8 cellular contexts compared by ENCODE assay signal in the genomic region with DNA sequence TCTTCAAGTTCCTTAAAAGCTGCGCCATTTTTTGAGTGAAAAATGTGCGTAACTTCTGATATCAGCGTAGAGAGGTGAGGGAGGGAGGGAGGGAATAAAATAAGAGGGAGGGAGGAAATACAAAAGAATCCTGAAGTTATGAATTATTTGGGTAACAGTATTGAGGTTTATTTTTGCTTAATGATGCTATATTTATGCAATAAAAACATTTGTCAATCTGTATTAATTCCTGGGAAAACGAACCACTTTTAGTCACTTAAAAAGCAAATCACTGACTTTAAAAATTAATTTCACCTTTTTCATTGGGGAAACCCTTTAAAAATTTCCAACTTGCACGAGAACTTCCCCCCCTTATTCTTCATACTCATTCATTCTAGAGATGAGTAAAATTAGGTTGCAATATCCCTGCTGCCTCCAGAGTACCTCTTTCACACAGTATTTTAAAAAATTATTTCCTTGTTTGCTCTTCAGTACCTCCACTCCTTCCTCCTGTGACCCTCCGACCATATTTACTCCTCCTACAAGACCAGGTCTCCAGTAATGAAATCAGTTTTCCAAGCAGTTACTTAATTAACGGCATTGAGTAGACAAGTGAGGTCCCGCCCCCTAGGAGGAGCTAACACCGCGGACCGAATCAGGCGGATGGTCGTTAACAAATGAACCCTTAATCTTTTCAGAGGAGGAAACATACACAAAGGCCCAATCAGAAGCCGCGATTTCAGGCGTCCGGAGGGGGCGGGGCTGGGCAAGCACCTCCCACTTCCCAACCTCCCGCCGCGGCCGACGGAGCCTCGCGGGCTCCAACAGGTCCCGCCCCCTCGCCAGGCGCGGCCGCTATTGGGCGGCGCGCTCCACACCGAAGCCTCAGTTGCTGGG. TPM values are rescaled to one million over a fixed set of nuclear protein-coding genes. Genes with fewer than 3 reads are reported as not detected.
DNase-seq lines count a peak whose midpoint lies in the region; ATAC-seq and TF ChIP-seq lines count a peak whose summit lies in the region.

No MANE protein-coding gene starts in this region.

- H3K27ac Mint-ChIP-seq in activated CD4-positive, alpha-beta T cell treated with anti-CD3 and anti-CD28 coated beads, Interleukin-2, amount 10 ng/mL, durations not matched to agents 7 days and 5 days, result peak overlapping the region; percentile 74

- no peaks in the 10 kb centered on the region for H3K9me3 Mint-ChIP-seq in activated CD4-positive, alpha-beta T cell treated with anti-CD3 and anti-CD28 coated beads, Interleukin-2, amount 10 ng/mL, durations not matched to agents 7 days and 5 days

- TF ChIP-seq CTCF in BJ (IDR thresholded peaks at IDR 0.05; ENCODE audit: insufficient read depth, low read depth, low read length) (peak; percentile 18), dorsolateral prefrontal cortex (IDR thresholded peaks at IDR 0.05 in 54 of 56, conservative IDR thresholded peaks at IDR 0.05 in 2 of 56; ENCODE audit: low read depth in 1 of 56, partially characterized antibody in 56 of 56) (peak in 51 of 56 donors; percentile 14 to 69 (median 53)), lower leg skin (IDR thresholded peaks at IDR 0.05) (peak in 1 of 3 donors; percentile 7)

- peaks cover 10% of the 10 kb centered on the region for H3K36me3 Mint-ChIP-seq in activated CD4-positive, alpha-beta T cell treated with anti-CD3 and anti-CD28 coated beads, Interleukin-2, amount 10 ng/mL, durations not matched to agents 7 days and 5 days (ENCODE audit: low read depth)

- 9 to 10% methylated on average over 23 of the region's 34 CpGs for WGBS in lower leg skin, 2 donors

- CTCF ChIA-PET in BJ (lab: Yijun Ruan, JAX), result interaction anchor here (0.6 to 1.6 kb wide), 4 partner anchors 10 to 567 kb away, joined by 3 to 4 read pairs (median 4); no protein-coding TSS in a partner anchor
- CTCF ChIA-PET in activated CD4-positive, alpha-beta T cell treated with anti-CD3 and anti-CD28 coated beads, Interleukin-2, amount 10 ng/mL, durations not matched to agents 7 days and 5 days (lab: Charles Lee), result interaction anchor here (0.6 to 1.2 kb wide), 5 partner anchors 16 to 881 kb away, joined by 3 to 4 read pairs (median 3); a partner anchor contains a TSS

- peaks cover 27% of the 10 kb centered on the region for H3K4me1 Mint-ChIP-seq in activated CD4-positive, alpha-beta T cell treated with anti-CD3 and anti-CD28 coated beads, Interleukin-2, amount 10 ng/mL, durations not matched to agents 7 days and 5 days

- H3K4me3 Mint-ChIP-seq in activated CD4-positive, alpha-beta T cell treated with anti-CD3 and anti-CD28 coated beads, Interleukin-2, amount 10 ng/mL, durations not matched to agents 7 days and 5 days, result peak overlapping the region; percentile 84

- no peaks in the 10 kb centered on the region for H3K27me3 Mint-ChIP-seq in activated CD4-positive, alpha-beta T cell treated with anti-CD3 and anti-CD28 coated beads, Interleukin-2, amount 10 ng/mL, durations not matched to agents 7 days and 5 days

- no peaks in the 10 kb centered on the region for H3K36me3 ChIP-seq in BJ (ENCODE audit: control insufficient read depth, insufficient read depth, low read length)

- H3K4me3 ChIP-seq in BJ (ENCODE audit: low read depth, low read length) (peak overlapping the region; percentile 44), dorsolateral prefrontal cortex (peak overlapping the region; percentile 27 to 98 (median 84)), lower leg skin (ENCODE audit: low read depth, poor library complexity, severe bottlenecking) (no peak overlapping the region)

- POLR2A ChIA-PET in BJ (lab: Charles Lee), result no interaction called here
- POLR2A ChIA-PET in activated CD4-positive, alpha-beta T cell treated with anti-CD3 and anti-CD28 coated beads, Interleukin-2, amount 10 ng/mL, durations not matched to agents 7 days and 5 days (lab: Charles Lee), result interaction anchor here (0.6 to 1.0 kb wide), 2 partner anchors 19 to 90 kb away, joined by 3 read pairs; no protein-coding TSS in a partner anchor

- DNase-seq in BJ (ENCODE audit: low read depth) (peak; percentile 88), NCI-H526 treated with DMSO at 0.1 percent for 48 hours (lab: John Stamatoyannopoulos, UW) (peak; percentile 99), dorsolateral prefrontal cortex (peak; percentile 98 to 99 (median 99)), lower leg skin (ENCODE audit: low spot score in 2 of 2) (peak; percentile 97 to 99)
- peak; percentile 97 for DNase-seq in activated CD4-positive, alpha-beta T cell treated with anti-CD3 and anti-CD28 coated beads, Interleukin-2, amount 10 ng/mL, durations not matched to agents 7 days and 5 days
- peak; percentile 98 for DNase-seq in stimulated activated CD4-positive, alpha-beta T cell treated with anti-CD3 and anti-CD28 coated beads, Interleukin-4, amount 100 ng/mL, for 24 hours

- peak overlapping the region in 49 of 59 donors; percentile 5 to 97 (median 67) for H3K27ac ChIP-seq in dorsolateral prefrontal cortex

- no peak for TF ChIP-seq POLR2A in lower leg skin (IDR thresholded peaks at IDR 0.05)

- intact Hi-C loops in dorsolateral prefrontal cortex (cut with DNase I), result loop anchor here (2.0 to 10.0 kb wide), 4 partner anchors 203 to 455 kb away; a partner anchor contains a TSS
- intact Hi-C loops in lower leg skin (cut with DNase I; ENCODE audit: low total_unique reads), result no loop called here

- H3K27me3 ChIP-seq in BJ (ENCODE audit: control insufficient read depth, insufficient read depth, low read length) (no peaks in the 10 kb centered on the region), dorsolateral prefrontal cortex (no peaks in the 10 kb centered on the region)

- ATAC-seq in GM19372 (IDR thresholded peaks at IDR 0.05; ENCODE audit: low read depth, unreplicated experiment) (peak; percentile 69), HG03520 (IDR thresholded peaks at IDR 0.05; ENCODE audit: unreplicated experiment) (peak; percentile 77)

RNA-seq across cellular contexts. Expression of a gene that starts 0.5 kb away (rescaled TPM):
- 4.2 and 5.4 TPM in 2 replicates for polyA plus RNA-seq in BJ (2011; rRNA removed)
- polyA minus RNA-seq in BJ (2011; rRNA and poly(A)+ RNA removed), result 4.4 and 7.0 TPM in 2 replicates
- total RNA-seq in activated CD4-positive, alpha-beta T cell treated with anti-CD3 and anti-CD28 coated beads, Interleukin-2, amount 10 ng/mL, durations not matched to agents 7 days and 5 days, result 10 to 100 TPM; 22.0 to 26.2 TPM
- total RNA-seq in dorsolateral prefrontal cortex (10 to 100 TPM; 15.0 to 36.4 (median 22.1) TPM), lower leg skin (10 to 100 TPM; 13.5 to 21.1 (median 17.7) TPM)
